ENCODE assay signal across 10 cellular contexts in the genomic region with DNA sequence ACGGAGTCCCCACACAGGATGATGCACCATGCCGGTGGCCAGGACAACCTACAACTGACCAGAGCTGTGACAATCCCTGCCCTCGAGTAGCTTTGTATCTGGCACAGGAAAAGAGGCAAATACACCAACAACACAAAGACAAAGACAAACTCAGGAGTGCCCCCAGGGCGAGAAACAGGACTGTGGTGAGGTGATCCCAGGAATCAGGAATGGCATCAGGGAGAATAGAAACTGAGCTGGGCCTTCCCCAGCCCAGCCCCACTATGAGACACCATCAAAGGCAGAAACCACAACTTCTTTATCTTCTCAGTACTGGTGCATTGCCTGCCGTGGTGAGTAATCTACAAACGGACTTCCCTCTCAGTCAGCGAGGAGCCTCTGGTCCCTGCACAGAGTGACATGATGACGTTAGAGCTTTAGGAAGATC.
DNase-seq lines count a peak whose midpoint lies in the region; ATAC-seq, FAIRE-seq and TF ChIP-seq lines count a peak whose summit lies in the region.
"Had no signal": no experiment of that assay in that cellular context is flagged by ENCODE, and none has a peak within 500 bp of the region (broad histone marks: within the 10 kb centered on the region; RNA-seq: fewer than 3 reads in every experiment).

No MANE protein-coding gene starts in this region.

- H2AFZ ChIP-seq in OCI-LY3 (ENCODE audit: low read depth, low read length) = no peak overlapping the region

- no peaks in the 10 kb centered on the region for H3K79me2 ChIP-seq in OCI-LY3 (ENCODE audit: low read length)

- peak overlapping the region; percentile 83 for H3K4me2 ChIP-seq in OCI-LY3 (ENCODE audit: low read length)

- peak; percentile 23 to 58 for DNase-seq in activated naive CD4-positive, alpha-beta T cell treated with anti-CD3 and anti-CD28 coated beads, Interleukin-2, amount 50 U/mL, for 72 hours (ENCODE audit: low spot score in 2 of 2)
- no peak for DNase-seq in activated naive CD4-positive, alpha-beta T cell treated with Interleukin-2 at 50 U/mL for 16 hours
- peak; percentile 75 for DNase-seq in bronchial epithelial cell (ENCODE audit: low read depth)
- DNase-seq in stimulated activated naive CD8-positive, alpha-beta T cell treated with anti-CD3 and anti-CD28 coated beads, Interleukin-15, Interleukin-2, amounts not matched to agents 100 U/mL and 50 U/mL, for 24 hours = peak; percentile 30
- no peak for DNase-seq in AG08396 (ENCODE audit: low spot score)
- no peak for DNase-seq in gastrocnemius medialis

- H3K36me3 ChIP-seq in OCI-LY3 (replicated peaks; ENCODE audit: low read depth, low read length) (no peaks in the 10 kb centered on the region), bronchial epithelial cell (ENCODE audit: control insufficient read depth, insufficient read depth, low read length) (no peaks in the 10 kb centered on the region), gastrocnemius medialis (peaks cover 0 to 10% of the 10 kb centered on the region in 2 donors)

- no peaks in the 10 kb centered on the region for H3K9me3 ChIP-seq in OCI-LY3 (ENCODE audit: insufficient read depth, low read length)
- no peaks in the 10 kb centered on the region for H3K9me3 ChIP-seq in gastrocnemius medialis

- in situ Hi-C loops in gastrocnemius medialis (cut with MboI; ENCODE audit: low sequenced_read_pairs in 4 of 4) = no loop called here

- H3K27ac ChIP-seq in OCI-LY3 (ENCODE audit: low read length) = peak overlapping the region; percentile 24; the same call in 1 of the 2 replicates
- no peak overlapping the region for H3K27ac ChIP-seq in gastrocnemius medialis

- no peaks in the 10 kb centered on the region for H3K36me3 Mint-ChIP-seq in activated naive CD4-positive, alpha-beta T cell treated with anti-CD3 and anti-CD28 coated beads, Interleukin-2, amount 50 U/mL, for 72 hours
- H3K36me3 Mint-ChIP-seq: memory B cell had no signal

- no peak for TF ChIP-seq POLR2A in gastrocnemius medialis (IDR thresholded peaks at IDR 0.05)

- H3K27me3 ChIP-seq in OCI-LY3 (ENCODE audit: low read depth, low read length) (no peaks in the 10 kb centered on the region), bronchial epithelial cell (ENCODE audit: control insufficient read depth, insufficient read depth, low read length) (no peaks in the 10 kb centered on the region), gastrocnemius medialis (no peaks in the 10 kb centered on the region)

- intact Hi-C loops in gastrocnemius medialis (cut with DNase I; ENCODE audit: low total_unique reads) = no loop called here

- peak overlapping the region; percentile 4 to 28 for H3K27ac Mint-ChIP-seq in activated naive CD4-positive, alpha-beta T cell treated with anti-CD3 and anti-CD28 coated beads, Interleukin-2, amount 50 U/mL, for 72 hours
- H3K27ac Mint-ChIP-seq: memory B cell had no signal

- H3K9ac ChIP-seq in OCI-LY3 (ENCODE audit: low read length) = peak overlapping the region; percentile 23; the same call in 1 of the 2 replicates

- H4K20me1 ChIP-seq in OCI-LY3 (ENCODE audit: insufficient read depth, low read length) = no peaks in the 10 kb centered on the region

- H3K4me1 ChIP-seq in OCI-LY3 (ENCODE audit: low read length) (peaks cover 51% of the 10 kb centered on the region), gastrocnemius medialis (peaks cover 18 to 30% of the 10 kb centered on the region in 2 donors)

- TF ChIP-seq CTCF in OCI-LY3 (IDR thresholded peaks at IDR 0.05; ENCODE audit: low read depth, low read length) (no peak), bronchial epithelial cell (IDR thresholded peaks at IDR 0.05; ENCODE audit: insufficient read depth, low read length, severe bottlenecking) (no peak), gastrocnemius medialis (IDR thresholded peaks at IDR 0.05 in 4 of 5, conservative IDR thresholded peaks at IDR 0.05 in 1 of 5) (no peak)

- H3K4me3 ChIP-seq in OCI-LY3 (ENCODE audit: low read length) (peak overlapping the region; percentile 62), bronchial epithelial cell (ENCODE audit: low read depth, low read length) (no peak overlapping the region), gastrocnemius medialis (no peak overlapping the region)

- no peaks in the 10 kb centered on the region for H3K9me3 Mint-ChIP-seq in activated naive CD4-positive, alpha-beta T cell treated with anti-CD3 and anti-CD28 coated beads, Interleukin-2, amount 50 U/mL, for 72 hours
- H3K9me3 Mint-ChIP-seq: memory B cell had no signal

- ATAC-seq in activated naive CD4-positive, alpha-beta T cell treated with anti-CD3 and anti-CD28 coated beads, Interleukin-2, amount 50 U/mL, for 72 hours = peak; percentile 97 to 100
- peak; percentile 98 for ATAC-seq in stimulated activated naive CD8-positive, alpha-beta T cell treated with anti-CD3 and anti-CD28 coated beads, Interleukin-15, Interleukin-2, amounts not matched to agents 100 U/mL and 50 U/mL, for 24 hours
- ATAC-seq in GM18517 (IDR thresholded peaks at IDR 0.05; ENCODE audit: unreplicated experiment) = no peak
- ATAC-seq in gastrocnemius medialis = no peak

- no peak for FAIRE-seq in bronchial epithelial cell (lab: Jason Lieb, UNC)
- FAIRE-seq: TTC549 had no signal

Comparison
In these comparisons a context has a peak if more than half of its experiments do, and no peak if none do; other contexts are left out.
1. DNase-seq: peak in activated naive CD4-positive, alpha-beta T cell treated with anti-CD3 and anti-CD28 coated beads, Interleukin-2, amount 50 U/mL, for 72 hours (2 of 2), bronchial epithelial cell (single experiment) and stimulated activated naive CD8-positive, alpha-beta T cell treated with anti-CD3 and anti-CD28 coated beads, Interleukin-15, Interleukin-2, amounts not matched to agents 100 U/mL and 50 U/mL, for 24 hours (single experiment); none in activated naive CD4-positive, alpha-beta T cell treated with Interleukin-2 at 50 U/mL for 16 hours (single experiment), AG08396 (single experiment) and gastrocnemius medialis (0 of 2).
2. ATAC-seq: peak in activated naive CD4-positive, alpha-beta T cell treated with anti-CD3 and anti-CD28 coated beads, Interleukin-2, amount 50 U/mL, for 72 hours (2 of 2) and stimulated activated naive CD8-positive, alpha-beta T cell treated with anti-CD3 and anti-CD28 coated beads, Interleukin-15, Interleukin-2, amounts not matched to agents 100 U/mL and 50 U/mL, for 24 hours (single experiment); none in GM18517 (single experiment) and gastrocnemius medialis (0 of 2).